ENCODE assay signal across 12 cellular contexts in genomic region chr4:169957785-169958184, GRCh38.
"Had no signal": no experiment of that assay in that cellular context is flagged by ENCODE, and none has a peak within 500 bp of the region (broad histone marks: within the 10 kb centered on the region; RNA-seq: fewer than 3 reads in every experiment).

No MANE protein-coding gene starts in this region.

- DNase-seq: activated CD4-positive, alpha-beta memory T cell treated with anti-CD3 and anti-CD28 coated beads, Interleukin-2, amount 10 ng/mL, durations not matched to agents 7 days and 5 days; activated CD4-positive, alpha-beta T cell treated with anti-CD3 and anti-CD28 coated beads for 36 hours; activated effector memory CD4-positive, alpha-beta T cell treated with Interleukin-2 at 50 U/mL for 16 hours; activated T-cell treated with anti-CD3 and anti-CD28 coated beads, Interleukin-2, amount 50 U/mL, for 4 hours; caudate nucleus; hippocampal formation; stimulated activated CD4-positive, alpha-beta T cell treated with anti-CD3 and anti-CD28 coated beads, Interleukin-2, amount 100 ng/mL, for 48 hours; thyroid gland; WERI-Rb-1 had no signal

- H3K4me3 ChIP-seq: right atrium auricular region, thyroid gland had no signal

- H3K36me3 ChIP-seq: right atrium auricular region, thyroid gland, WERI-Rb-1 had no signal

- ATAC-seq: activated CD4-positive, alpha-beta T cell treated with anti-CD3 and anti-CD28 coated beads for 36 hours; activated T-cell treated with anti-CD3 and anti-CD28 coated beads, Interleukin-2, amount 50 U/mL, for 4 hours; stimulated activated memory B cell treated with anti-CD40 and anti-IgM and Interleukin-4, amounts not matched to agents 10 μg/mL and 1 μg/mL and 100 μg/mL, for 72 hours had no signal

- H3K27ac ChIP-seq: right atrium auricular region, thyroid gland, WERI-Rb-1 had no signal

- H3K9me3 ChIP-seq: right atrium auricular region, thyroid gland had no signal

- H3K4me1 ChIP-seq: right atrium auricular region had no signal

- H3K27me3 ChIP-seq: right atrium auricular region, thyroid gland had no signal

- FAIRE-seq: colon had no signal
